29 cellular contexts compared by ENCODE assay signal in genomic region chr7:159050703-159051102, GRCh38.
"Had no signal": no experiment of that assay in that cellular context is flagged by ENCODE, and none has a peak within 500 bp of the region (broad histone marks: within the 10 kb centered on the region; RNA-seq: fewer than 3 reads in every experiment).

No MANE protein-coding gene starts in this region.

- H3K9ac ChIP-seq: neural progenitor cell, parathyroid adenoma had no signal

- ATAC-seq: activated CD4-positive, CD25-positive, alpha-beta regulatory T cell treated with anti-CD3 and anti-CD28 coated beads, Interleukin-2, amount 50 U/mL, for 24 hours; activated T-helper 17 cell treated with anti-CD3 and anti-CD28 coated beads, Interleukin-2, amount 50 U/mL, for 72 hours; left lung; lower lobe of right lung; natural killer cell; psoas muscle; stimulated activated effector memory CD8-positive, alpha-beta T cell treated with anti-CD3 and anti-CD28 coated beads, Interleukin-12 subunit alpha, Interleukin-12 subunit beta, amount 100 ng/mL, for 72 hours had no signal

- H3K36me3 Mint-ChIP-seq: neural progenitor cell; stimulated activated effector memory CD8-positive, alpha-beta T cell treated with anti-CD3 and anti-CD28 coated beads, Interleukin-12 subunit alpha, Interleukin-12 subunit beta, amount 100 ng/mL, for 72 hours had no signal

- DNase-seq: activated CD4-positive, alpha-beta T cell treated with anti-CD3 and anti-CD28 coated beads, Interleukin-2, amount 50 U/mL, for 1 hour; amniotic stem cell; brain microvascular endothelial cell; effector memory CD4-positive, alpha-beta T cell; kidney glomerular epithelial cell; left lung; lower lobe of right lung; mesenchymal stem cell; natural killer cell; occipital lobe; psoas muscle; sigmoid colon; small intestine; stimulated activated CD4-positive, alpha-beta T cell treated with anti-CD3 and anti-CD28 coated beads, Interleukin-4, amount 100 ng/mL, for 24 hours; substantia nigra; T-helper 9 cell; thyroid gland; upper lobe of left lung; WERI-Rb-1 had no signal

- H3K4me2 ChIP-seq: neural progenitor cell had no signal

- H3K36me3 ChIP-seq: brain microvascular endothelial cell, left lung, lower lobe of right lung, neural progenitor cell, sigmoid colon, thyroid gland, upper lobe of left lung, vagina, WERI-Rb-1 had no signal

- H3K4me1 Mint-ChIP-seq: activated T-helper 17 cell treated with anti-CD3 and anti-CD28 coated beads, Interleukin-2, amount 50 U/mL, for 72 hours; natural killer cell; neural progenitor cell had no signal

- H3K27ac ChIP-seq: brain microvascular endothelial cell, coronary artery, dorsolateral prefrontal cortex, left lung, lower lobe of right lung, neural progenitor cell, parathyroid adenoma, psoas muscle, sigmoid colon, thyroid gland, upper lobe of left lung, vagina, WERI-Rb-1 had no signal

- H3K4me3 Mint-ChIP-seq: activated naive CD8-positive, alpha-beta T cell; activated T-helper 17 cell treated with anti-CD3 and anti-CD28 coated beads, Interleukin-2, amount 50 U/mL, for 72 hours; natural killer cell; neural progenitor cell; stimulated activated effector memory CD8-positive, alpha-beta T cell treated with anti-CD3 and anti-CD28 coated beads, Interleukin-12 subunit alpha, Interleukin-12 subunit beta, amount 100 ng/mL, for 72 hours; stimulated activated naive CD8-positive, alpha-beta T cell treated with anti-CD3 and anti-CD28 coated beads, Interleukin-15, Interleukin-2, amounts not matched to agents 100 ng/mL and 50 ng/mL, for 24 hours had no signal

- H3K79me2 ChIP-seq: parathyroid adenoma had no signal

- H3K9me3 Mint-ChIP-seq: stimulated activated naive CD8-positive, alpha-beta T cell treated with anti-CD3 and anti-CD28 coated beads, Interleukin-15, Interleukin-2, amounts not matched to agents 100 ng/mL and 50 ng/mL, for 24 hours had no signal

- H3K4me3 ChIP-seq: coronary artery, dorsolateral prefrontal cortex, left lung, lower lobe of right lung, neural progenitor cell, psoas muscle, sigmoid colon, thyroid gland, upper lobe of left lung, vagina had no signal

- H3K4me1 ChIP-seq: left lung, lower lobe of right lung, neural progenitor cell, parathyroid adenoma, psoas muscle, sigmoid colon, thyroid gland, upper lobe of left lung, vagina had no signal

- H3K9me3 ChIP-seq: left lung, lower lobe of right lung, psoas muscle, sigmoid colon, thyroid gland, vagina had no signal

- H3K27ac Mint-ChIP-seq: activated naive CD8-positive, alpha-beta T cell; activated T-helper 17 cell treated with anti-CD3 and anti-CD28 coated beads, Interleukin-2, amount 50 U/mL, for 72 hours; natural killer cell; neural progenitor cell; stimulated activated effector memory CD8-positive, alpha-beta T cell treated with anti-CD3 and anti-CD28 coated beads, Interleukin-12 subunit alpha, Interleukin-12 subunit beta, amount 100 ng/mL, for 72 hours; stimulated activated naive CD8-positive, alpha-beta T cell treated with anti-CD3 and anti-CD28 coated beads, Interleukin-15, Interleukin-2, amounts not matched to agents 100 ng/mL and 50 ng/mL, for 24 hours had no signal

- H3K27me3 ChIP-seq: brain microvascular endothelial cell, neural progenitor cell, sigmoid colon, thyroid gland, upper lobe of left lung, vagina had no signal

- H2AFZ ChIP-seq: neural progenitor cell, parathyroid adenoma had no signal
